In the genomic region with DNA sequence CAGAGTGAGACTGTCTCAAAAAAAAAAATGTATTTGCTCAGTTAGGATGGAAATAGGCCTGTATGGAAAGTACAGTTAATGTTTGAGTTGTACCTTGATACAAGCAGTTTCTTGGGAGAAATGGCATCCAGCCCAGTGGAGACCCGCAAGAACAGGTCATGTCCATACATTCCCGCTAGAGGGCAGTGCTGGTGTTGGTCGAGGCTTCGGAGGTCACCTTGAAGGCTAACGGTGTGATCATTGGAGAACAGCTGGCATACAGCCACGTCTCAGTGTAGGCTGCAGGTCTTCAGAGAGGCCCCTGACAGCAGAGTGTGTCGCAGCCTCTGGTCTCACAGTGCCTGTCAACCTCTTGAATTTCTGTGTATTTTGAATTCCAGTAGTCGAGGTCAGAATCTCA, we compare ENCODE assay signal across 8 cellular contexts. TPM values are rescaled to one million over a fixed set of nuclear protein-coding genes. Genes with fewer than 3 reads are reported as not detected.
DNase-seq lines count a peak whose midpoint lies in the region; ATAC-seq and TF ChIP-seq lines count a peak whose summit lies in the region.

No MANE protein-coding gene starts in this region.

- no peak overlapping the region for H3K9ac ChIP-seq in KMS-11

- DNase-seq in COLO668 (lab: John Stamatoyannopoulos, UW; ENCODE audit: unreplicated experiment): peak; percentile 40
- DNase-seq in WTC11 (ENCODE audit: low spot score): peak; percentile 83
- no peak for DNase-seq in chondrocyte (ENCODE audit: low spot score)
- peak in 2 of 3 donors; percentile 24 to 37 for DNase-seq in mucosa of descending colon
- peak in 1 of 2 donors; percentile 60 for DNase-seq in suprapubic skin (ENCODE audit: low spot score in 2 of 2)
- DNase-seq in OCI-M2 (lab: John Stamatoyannopoulos, UW; ENCODE audit: unreplicated experiment): no peak

- H3K36me3 ChIP-seq in KMS-11 (ENCODE audit: insufficient read depth) (no peaks in the 10 kb centered on the region), mucosa of descending colon (ENCODE audit: low read depth) (no peaks in the 10 kb centered on the region), suprapubic skin (peaks cover 8% of the 10 kb centered on the region)

- intact Hi-C loops in mucosa of descending colon (cut with DNase I, micrococcal nuclease): no loop called here

- TF ChIP-seq POLR2A in suprapubic skin (IDR thresholded peaks at IDR 0.05): no peak

- POLR2A ChIA-PET in WTC11 (lab: Charles Lee): no interaction called here

- H3K27ac ChIP-seq in KMS-11 (no peak overlapping the region), suprapubic skin (no peak overlapping the region)

- no peak overlapping the region for H2AFZ ChIP-seq in KMS-11 (ENCODE audit: low read depth)

- H3K36me3 Mint-ChIP-seq in WTC11 (peaks cover 13% of the 10 kb centered on the region), chondrocyte (ENCODE audit: low read depth) (peaks cover 15% of the 10 kb centered on the region)

- H3K27ac Mint-ChIP-seq in WTC11 (no peak overlapping the region; the same call in 1 of the 2 replicates), chondrocyte (ENCODE audit: unreplicated experiment) (no peak overlapping the region)

- H3K27me3 Mint-ChIP-seq in WTC11 (ENCODE audit: low read depth): no peaks in the 10 kb centered on the region
- no peaks in the 10 kb centered on the region for H3K27me3 Mint-ChIP-seq in chondrocyte (ENCODE audit: low read depth)

- 22% methylated on average over 8 of the region's 8 CpGs for WGBS in suprapubic skin

- H3K79me2 ChIP-seq in KMS-11 (ENCODE audit: insufficient read depth, low read depth): no peaks in the 10 kb centered on the region

- no peaks in the 10 kb centered on the region for H4K20me1 ChIP-seq in KMS-11 (ENCODE audit: insufficient read depth)

- H3K27me3 ChIP-seq in KMS-11 (ENCODE audit: insufficient read depth, low read depth): no peaks in the 10 kb centered on the region
- no peaks in the 10 kb centered on the region for H3K27me3 ChIP-seq in suprapubic skin

- H3K4me3 ChIP-seq in KMS-11 (IDR thresholded peaks at IDR 0.05; ENCODE audit: insufficient read depth, low read depth, low read length): no peak overlapping the region
- no peak overlapping the region for H3K4me3 ChIP-seq in mucosa of descending colon
- H3K4me3 ChIP-seq in suprapubic skin: no peak overlapping the region

- CTCF ChIA-PET in WTC11 (lab: Charles Lee): interaction anchor here (0.6 to 2.0 kb wide), 21 partner anchors 8 to 781 kb away, joined by 3 to 11 read pairs (median 4); partner anchors contain the start of genes ZNF578, ZNF610 and ZNF880

- H3K4me1 ChIP-seq in KMS-11 (ENCODE audit: low read depth, poor library complexity, severe bottlenecking): no peaks in the 10 kb centered on the region
- no peaks in the 10 kb centered on the region for H3K4me1 ChIP-seq in mucosa of descending colon (ENCODE audit: low read depth)
- no peaks in the 10 kb centered on the region for H3K4me1 ChIP-seq in suprapubic skin

- peaks cover 25% of the 10 kb centered on the region for H3K9me3 ChIP-seq in mucosa of descending colon
- H3K9me3 ChIP-seq in suprapubic skin: no peaks in the 10 kb centered on the region

- TF ChIP-seq EP300 in suprapubic skin (IDR thresholded peaks at IDR 0.05): no peak

- TF ChIP-seq CTCF in KMS-11 (conservative IDR thresholded peaks at IDR 0.05; ENCODE audit: low read depth, low read length) (peak; percentile 48; the same call in 1 of the 2 replicates), WTC11 (IDR thresholded peaks at IDR 0.05) (peak; percentile 87), chondrocyte (IDR thresholded peaks at IDR 0.05) (peak; percentile 69), mucosa of descending colon (IDR thresholded peaks at IDR 0.05) (no peak), suprapubic skin (IDR thresholded peaks at IDR 0.05) (peak; percentile 26 to 33)

- H3K4me1 Mint-ChIP-seq in WTC11: peaks cover 4% of the 10 kb centered on the region
- H3K4me1 Mint-ChIP-seq in chondrocyte (ENCODE audit: low read depth): no peaks in the 10 kb centered on the region

- ATAC-seq in WTC11 (peak; percentile 99), mucosa of descending colon (no peak), GM21515 (IDR thresholded peaks at IDR 0.05; ENCODE audit: unreplicated experiment) (no peak)

- H3K4me3 Mint-ChIP-seq in WTC11 (no peak overlapping the region), chondrocyte (ENCODE audit: unreplicated experiment) (no peak overlapping the region)

- H3K9me3 Mint-ChIP-seq in WTC11 (peaks cover 4% of the 10 kb centered on the region), chondrocyte (ENCODE audit: low read depth) (peaks cover 6% of the 10 kb centered on the region)

- no peak overlapping the region for H3K4me2 ChIP-seq in KMS-11

TF ChIP-seq in WTC11, 78 proteins besides CTCF, POLR2A, EP300 and RAD21 (continues in another document):
- TF ChIP-seq ZNF423 (CRISPR knock-in tag; IDR thresholded peaks at IDR 0.05) (no peak), TEAD1 (CRISPR knock-in tag; IDR thresholded peaks at IDR 0.05) (0 out of 2 replicates have a peak, but pooled peaks have one; percentile 39), TEAD4 (CRISPR knock-in tag; IDR thresholded peaks at IDR 0.05) (0 out of 2 replicates have a peak, but pooled peaks have one; percentile 12), SP1 (CRISPR knock-in tag; conservative IDR thresholded peaks at IDR 0.05) (no peak), IRF2 (CRISPR knock-in tag; IDR thresholded peaks at IDR 0.05; ENCODE audit: borderline replicate concordance, low read depth) (no peak), NR3C1 (CRISPR knock-in tag; conservative IDR thresholded peaks at IDR 0.05; ENCODE audit: low read depth) (no peak), ZNF317 (CRISPR knock-in tag; IDR thresholded peaks at IDR 0.05; ENCODE audit: borderline replicate concordance, low read depth) (0 out of 2 replicates have a peak, but pooled peaks have one; percentile 65), USF2 (CRISPR knock-in tag; IDR thresholded peaks at IDR 0.05) (no peak), NFE2L1 (CRISPR knock-in tag; IDR thresholded peaks at IDR 0.05) (no peak), ZMAT4 (CRISPR knock-in tag; IDR thresholded peaks at IDR 0.05) (no peak), ESRRA (CRISPR knock-in tag; IDR thresholded peaks at IDR 0.05; ENCODE audit: borderline replicate concordance) (peak; percentile 99), SMAD3 (CRISPR knock-in tag; IDR thresholded peaks at IDR 0.05; ENCODE audit: borderline replicate concordance) (no peak)
- TF ChIP-seq, protein P1, sequence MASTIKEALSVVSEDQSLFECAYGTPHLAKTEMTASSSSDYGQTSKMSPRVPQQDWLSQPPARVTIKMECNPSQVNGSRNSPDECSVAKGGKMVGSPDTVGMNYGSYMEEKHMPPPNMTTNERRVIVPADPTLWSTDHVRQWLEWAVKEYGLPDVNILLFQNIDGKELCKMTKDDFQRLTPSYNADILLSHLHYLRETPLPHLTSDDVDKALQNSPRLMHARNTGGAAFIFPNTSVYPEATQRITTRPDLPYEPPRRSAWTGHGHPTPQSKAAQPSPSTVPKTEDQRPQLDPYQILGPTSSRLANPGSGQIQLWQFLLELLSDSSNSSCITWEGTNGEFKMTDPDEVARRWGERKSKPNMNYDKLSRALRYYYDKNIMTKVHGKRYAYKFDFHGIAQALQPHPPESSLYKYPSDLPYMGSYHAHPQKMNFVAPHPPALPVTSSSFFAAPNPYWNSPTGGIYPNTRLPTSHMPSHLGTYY (CRISPR knock-in tag; IDR thresholded peaks at IDR 0.05): no peak

RNA-seq across cellular contexts. Expression of gene ZNF610, which starts 7.5 kb away (rescaled TPM):
- 4.4 to 8.5 TPM (median 6.6 TPM) in 3 replicates for total RNA-seq in WTC11 (2021)
- 3.5 to 6.2 TPM (median 4.5 TPM) in 3 replicates for total RNA-seq in chondrocyte
- 1 to 10 TPM; 1.7 to 3.8 (median 2.1) TPM for total RNA-seq in mucosa of descending colon
- total RNA-seq in suprapubic skin: 1 to 10 TPM; 1.0 to 5.3 (median 1.2) TPM

RNA-seq across cellular contexts. Expression of gene ZNF880, which starts 26.2 kb away (rescaled TPM):
- total RNA-seq in WTC11 (2021) (29.0 to 34.0 TPM (median 29.1 TPM) in 3 replicates), chondrocyte (3.2 to 5.1 TPM (median 4.8 TPM) in 3 replicates), mucosa of descending colon (10 to 100 TPM in 1 of 3 donors, 1 to 10 TPM in 2; 8.6 to 16.7 (median 9.6) TPM), suprapubic skin (10 to 100 TPM; 12.1 to 30.5 (median 17.5) TPM)

RNA-seq across cellular contexts. Expression of gene ZNF480, which starts 46.6 kb away (rescaled TPM):
- total RNA-seq in WTC11 (2021) (26.4 to 36.0 TPM (median 31.3 TPM) in 3 replicates), chondrocyte (10.0 to 12.1 TPM (median 11.6 TPM) in 3 replicates), mucosa of descending colon (10 to 100 TPM; 12.8 to 16.9 (median 15.0) TPM), suprapubic skin (10 to 100 TPM in 1 of 4 donors, 1 to 10 TPM in 3; 4.3 to 11.4 (median 7.2) TPM)

RNA-seq across cellular contexts. Expression of gene ZNF528, which starts 54.1 kb away (rescaled TPM):
- 20.8 to 21.1 TPM (median 20.8 TPM) in 3 replicates for total RNA-seq in WTC11 (2021)
- total RNA-seq in chondrocyte: 2.1 to 3.2 TPM (median 2.3 TPM) in 3 replicates
- total RNA-seq in mucosa of descending colon: 10 to 100 TPM; 11.2 to 21.9 (median 20.8) TPM
- total RNA-seq in suprapubic skin: 10 to 100 TPM in 3 of 4 donors, 1 to 10 TPM in 1; 8.0 to 41.9 (median 12.3) TPM

Comparison
In these comparisons a context has a peak if more than half of its experiments do, and no peak if none do; other contexts are left out.
1. DNase-seq: peak in COLO668 (single experiment), WTC11 (single experiment) and mucosa of descending colon (2 of 3); none in chondrocyte (single experiment) and OCI-M2 (single experiment).